Comparison of ENCODE assay signal across 19 cellular contexts in the genomic region with DNA sequence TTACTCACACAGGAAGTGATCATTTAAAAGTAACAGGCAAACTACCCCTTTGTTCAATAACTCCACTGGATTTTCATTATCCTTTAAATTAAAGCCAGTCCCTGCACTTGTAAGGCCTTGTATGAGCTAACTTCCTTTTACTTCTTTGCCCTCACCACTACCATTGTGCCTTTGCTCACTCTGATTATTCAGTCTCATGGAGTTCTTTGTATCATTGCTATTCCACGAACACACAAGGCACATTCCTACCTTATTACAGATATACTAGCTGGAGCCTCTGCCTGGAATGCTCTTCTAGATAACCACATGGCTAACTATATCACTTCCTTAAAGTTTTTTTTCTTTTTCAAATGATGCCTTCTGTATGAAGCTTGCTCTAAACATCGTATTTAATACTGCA.
"Had no signal": no experiment of that assay in that cellular context is flagged by ENCODE, and none has a peak within 500 bp of the region (broad histone marks: within the 10 kb centered on the region; RNA-seq: fewer than 3 reads in every experiment).

No MANE protein-coding gene starts in this region.

- H3K27me3 ChIP-seq: ascending aorta, cardiac muscle cell, sigmoid colon, upper lobe of right lung had no signal

- H3K4me1 Mint-ChIP-seq: activated naive CD4-positive, alpha-beta T cell treated with anti-CD3 and anti-CD28 coated beads, Interleukin-2, amount 10 ng/mL, durations not matched to agents 7 days and 5 days; activated naive CD8-positive, alpha-beta T cell treated with anti-CD3 and anti-CD28 coated beads, Interleukin-2, amount 50 U/mL, for 24 hours had no signal

- H3K36me3 ChIP-seq: ascending aorta, cardiac muscle cell, lower lobe of right lung, sigmoid colon, upper lobe of right lung had no signal

- DNase-seq: activated CD4-positive, alpha-beta T cell treated with anti-CD3 and anti-CD28 coated beads, Interleukin-2, amount 50 U/mL, for 1 hour; activated CD4-positive, CD25-positive, alpha-beta regulatory T cell treated with anti-CD3 and anti-CD28 coated beads, Interleukin-2, amount 50 U/mL, for 72 hours; activated CD8-positive, alpha-beta memory T cell treated with anti-CD3 and anti-CD28 coated beads, Interleukin-2, amount 50 U/mL, for 4 hours; activated naive CD4-positive, alpha-beta T cell treated with anti-CD3 and anti-CD28 coated beads, Interleukin-2, amount 10 ng/mL, durations not matched to agents 7 days and 5 days; activated naive CD8-positive, alpha-beta T cell treated with anti-CD3 and anti-CD28 coated beads, Interleukin-2, amount 50 U/mL, for 24 hours; activated T-cell treated with anti-CD3 and anti-CD28 coated beads, Interleukin-2, amount 50 U/mL, for 4 hours; effector memory CD8-positive, alpha-beta T cell; foreskin melanocyte; hypothalamus; islet precursor cell; lower lobe of right lung; sigmoid colon; stimulated activated naive CD4-positive, alpha-beta T cell; upper lobe of right lung had no signal

- H3K27ac ChIP-seq: ascending aorta, cardiac muscle cell, epithelial cell of prostate, lower lobe of right lung, parathyroid adenoma, sigmoid colon, upper lobe of right lung had no signal

- H3K36me3 Mint-ChIP-seq: activated naive CD4-positive, alpha-beta T cell treated with anti-CD3 and anti-CD28 coated beads, Interleukin-2, amount 10 ng/mL, durations not matched to agents 7 days and 5 days had no signal

- H3K4me3 ChIP-seq: ascending aorta, cardiac muscle cell, lower lobe of right lung, sigmoid colon, upper lobe of right lung had no signal

- H3K4me1 ChIP-seq: ascending aorta, lower lobe of right lung, parathyroid adenoma, sigmoid colon, upper lobe of right lung had no signal

- H3K27me3 Mint-ChIP-seq: activated naive CD4-positive, alpha-beta T cell treated with anti-CD3 and anti-CD28 coated beads, Interleukin-2, amount 10 ng/mL, durations not matched to agents 7 days and 5 days; activated naive CD8-positive, alpha-beta T cell treated with anti-CD3 and anti-CD28 coated beads, Interleukin-2, amount 50 U/mL, for 24 hours; effector memory CD8-positive, alpha-beta T cell had no signal

- H3K27ac Mint-ChIP-seq: activated naive CD4-positive, alpha-beta T cell treated with anti-CD3 and anti-CD28 coated beads, Interleukin-2, amount 10 ng/mL, durations not matched to agents 7 days and 5 days; activated naive CD8-positive, alpha-beta T cell treated with anti-CD3 and anti-CD28 coated beads, Interleukin-2, amount 50 U/mL, for 24 hours; effector memory CD8-positive, alpha-beta T cell; T-helper 1 cell treated with Interleukin-12 subunit alpha and Interleukin-12 subunit beta and Interleukin-4 antibody, amounts not matched to agents 30 μg/mL and 1 μg/mL, for 36 hours had no signal

- H3K4me3 Mint-ChIP-seq: activated naive CD4-positive, alpha-beta T cell treated with anti-CD3 and anti-CD28 coated beads, Interleukin-2, amount 10 ng/mL, durations not matched to agents 7 days and 5 days; activated naive CD8-positive, alpha-beta T cell treated with anti-CD3 and anti-CD28 coated beads, Interleukin-2, amount 50 U/mL, for 24 hours; activated T-cell treated with anti-CD3 and anti-CD28 coated beads, Interleukin-2, amount 50 U/mL, for 4 hours; effector memory CD8-positive, alpha-beta T cell; T-helper 1 cell treated with Interleukin-12 subunit alpha and Interleukin-12 subunit beta and Interleukin-4 antibody, amounts not matched to agents 30 μg/mL and 1 μg/mL, for 36 hours had no signal

- ATAC-seq: activated naive CD8-positive, alpha-beta T cell treated with anti-CD3 and anti-CD28 coated beads, Interleukin-2, amount 50 U/mL, for 24 hours; activated T-cell treated with anti-CD3 and anti-CD28 coated beads, Interleukin-2, amount 50 U/mL, for 4 hours; effector memory CD8-positive, alpha-beta T cell; lower lobe of right lung; upper lobe of right lung had no signal

- H3K9me3 ChIP-seq: ascending aorta, sigmoid colon, upper lobe of right lung had no signal

- H3K9ac ChIP-seq: parathyroid adenoma had no signal
